In genomic region chr11:62067741-62068140, GRCh38 we compare ENCODE assay signal across 34 cellular contexts.
"Had no signal": no experiment of that assay in that cellular context is flagged by ENCODE, and none has a peak within 500 bp of the region (broad histone marks: within the 10 kb centered on the region; RNA-seq: fewer than 3 reads in every experiment).

No MANE protein-coding gene starts in this region.

- DNase-seq: Karpas-422, Kasumi-1, MG63, MM.1S, MV-4-11, NCI-H1048, NCI-H1092, NCI-H1092 treated with DMSO at 0.1 percent for 48 hours, NCI-H1105, NCI-H1105 treated with DMSO at 0.1 percent for 48 hours, NCI-H1417, NCI-H1417 treated with DMSO at 0.1 percent for 48 hours, NCI-H1436, NCI-H1436 treated with DMSO at 0.1 percent for 48 hours, NCI-H146, NCI-H1694, NCI-H1694 treated with DMSO at 0.1 percent for 48 hours, NCI-H187, NCI-H187 treated with DMSO at 0.1 percent for 48 hours, NCI-H1930, NCI-H2029, NCI-H2029 treated with DMSO at 0.1 percent for 48 hours, NCI-H2081, NCI-H2081 treated with DMSO at 0.1 percent for 48 hours, NCI-H2107, NCI-H2171, NCI-H2171 treated with DMSO at 0.1 percent for 48 hours, NCI-H2227 treated with DMSO at 0.1 percent for 48 hours, NCI-H226, NCI-H345, NCI-H446, NCI-H446 treated with DMSO at 0.1 percent for 48 hours, NCI-H510A had no signal

- H3K36me3 ChIP-seq: MG63 had no signal

- H3K4me3 ChIP-seq: MG63 had no signal

- H3K27me3 ChIP-seq: MG63 had no signal

- H3K9me3 ChIP-seq: MG63 had no signal

- H3K27ac ChIP-seq: KMS-11 had no signal
